Comparison of ENCODE assay signal across 22 cellular contexts in the genomic region with DNA sequence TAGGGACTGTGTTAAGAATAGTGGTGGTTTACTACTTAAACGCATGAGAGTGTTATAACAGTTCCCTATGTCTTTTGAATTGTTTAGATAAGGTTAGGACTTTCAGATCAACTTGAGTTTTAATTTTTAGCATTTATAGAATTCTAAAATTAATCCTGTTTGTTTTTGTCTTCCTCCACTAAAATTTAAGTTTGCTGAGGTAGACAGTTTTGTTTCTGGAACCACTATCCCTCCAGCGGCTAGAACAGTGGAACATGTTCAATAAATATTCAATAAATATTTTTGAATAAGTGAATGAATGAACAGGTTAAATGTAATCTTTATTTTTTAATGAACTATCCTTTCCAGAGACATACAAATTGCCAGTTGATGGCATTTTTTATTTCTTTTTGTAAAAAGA. TPM values are rescaled to one million over a fixed set of nuclear protein-coding genes. Genes with fewer than 3 reads are reported as not detected.
DNase-seq lines count a peak whose midpoint lies in the region; ATAC-seq, FAIRE-seq and TF ChIP-seq lines count a peak whose summit lies in the region.
"Had no signal": no experiment of that assay in that cellular context is flagged by ENCODE, and none has a peak within 500 bp of the region (broad histone marks: within the 10 kb centered on the region; RNA-seq: fewer than 3 reads in every experiment).

No MANE protein-coding gene starts in this region.

- FAIRE-seq in small intestine (lab: Jason Lieb, UNC): no peak
- FAIRE-seq in kidney (lab: Jason Lieb, UNC): no peak
- FAIRE-seq: A204.1, GM19239, H1 had no signal

- H3K56ac ChIP-seq in IMR-90 (ENCODE audit: extremely low read depth, insufficient read depth, low read length): no peak overlapping the region

- H4K8ac ChIP-seq in IMR-90 (ENCODE audit: low read depth in 2 of 2, low read length in 2 of 2): no peak overlapping the region

- TF ChIP-seq POLR2A in IMR-90 (IDR thresholded peaks at IDR 0.05; ENCODE audit: low read depth, low read length): no peak

- H3K9ac ChIP-seq in BLaER1 treated with 17β-estradiol and CSF1 and Interleukin-3, amounts not matched to agents 10 nM and 100 nM: peak overlapping the region in 6 of 11 experiments; percentile 42 to 88 (median 85); a peak in 13 of 22 replicates
- no peak overlapping the region for H3K9ac ChIP-seq in IMR-90 (ENCODE audit: low read depth, low read length)
- no peak overlapping the region for H3K9ac ChIP-seq in kidney (ENCODE audit: low read length in 2 of 2)

- H3K4me1 ChIP-seq in BLaER1 treated with 17β-estradiol and CSF1 and Interleukin-3, amounts not matched to agents 10 nM and 100 nM: peaks cover 76 to 97% (median 82%) of the 10 kb centered on the region in 10 experiments
- peaks cover 15% of the 10 kb centered on the region for H3K4me1 ChIP-seq in IMR-90 (ENCODE audit: control insufficient read depth, insufficient read depth, low read length)
- peaks cover 0 to 8% of the 10 kb centered on the region in 2 donors for H3K4me1 ChIP-seq in small intestine (ENCODE audit: control insufficient read depth in 2 of 2, insufficient read depth in 1 of 2, low read depth in 1 of 2, low read length in 1 of 2)
- H3K4me1 ChIP-seq in kidney (ENCODE audit: control insufficient read depth in 1 of 2, insufficient read depth in 1 of 2, low read depth in 1 of 2, low read length in 2 of 2): peaks cover 7 to 36% of the 10 kb centered on the region in 2 donors
- H3K4me1 ChIP-seq: BE2C had no signal

- DNase-seq in IMR-90 (no peak), small intestine (no peak), nucleus accumbens (lab: John Stamatoyannopoulos, UW) (no peak), kidney (no peak)
- DNase-seq in activated CD8-positive, alpha-beta memory T cell treated with anti-CD3 and anti-CD28 coated beads, Interleukin-2, amount 10 ng/mL, durations not matched to agents 7 days and 5 days: no peak
- DNase-seq: ACHN; BE2C; CD4-positive, alpha-beta memory T cell; DMS153; DMS79; GF-D8; KG1 had no signal

- BruUV-seq in IMR-90 (replicated peaks; lab: Mats Ljungman, UMichigan): no TSS peak

- no peak overlapping the region for H2BK20ac ChIP-seq in IMR-90 (ENCODE audit: low read depth, low read length)

- H3K9me3 Mint-ChIP-seq in activated CD8-positive, alpha-beta memory T cell treated with anti-CD3 and anti-CD28 coated beads, Interleukin-2, amount 10 ng/mL, durations not matched to agents 7 days and 5 days (ENCODE audit: low read depth): no peaks in the 10 kb centered on the region
- H3K9me3 Mint-ChIP-seq: IgD-negative memory B cell had no signal

- H3K9me1 ChIP-seq in IMR-90 (ENCODE audit: insufficient read depth, low read length): peaks cover 13% of the 10 kb centered on the region

- 0 out of 3 replicates have a peak overlapping the region, but pooled peaks have one; percentile 19 for H2BK15ac ChIP-seq in IMR-90 (ENCODE audit: low read depth, low read length)

- peak overlapping the region in 7 of 10 experiments; percentile 33 to 69 (median 65); a peak in 9 of 20 replicates for H3K4me3 ChIP-seq in BLaER1 treated with 17β-estradiol and CSF1 and Interleukin-3, amounts not matched to agents 10 nM and 100 nM
- H3K4me3 ChIP-seq in IMR-90 (ENCODE audit: insufficient read depth, low read depth, low read length) (no peak overlapping the region), small intestine (ENCODE audit: low read depth in 1 of 2, low read length in 2 of 2) (no peak overlapping the region), kidney (ENCODE audit: low read length in 2 of 2) (no peak overlapping the region)
- H3K4me3 ChIP-seq: HAP-1 had no signal

- peak overlapping the region; percentile 52; the same call in 1 of the 2 replicates for H3K23ac ChIP-seq in IMR-90 (ENCODE audit: low read depth, low read length)

- peak overlapping the region; percentile 23; the same call in 1 of the 2 replicates for H4K5ac ChIP-seq in IMR-90 (ENCODE audit: low read depth, low read length)

- H3K27me3 Mint-ChIP-seq in activated CD8-positive, alpha-beta memory T cell treated with anti-CD3 and anti-CD28 coated beads, Interleukin-2, amount 10 ng/mL, durations not matched to agents 7 days and 5 days: peaks cover 39% of the 10 kb centered on the region

- no peak overlapping the region for H4K91ac ChIP-seq in IMR-90 (ENCODE audit: insufficient read depth, low read depth, low read length)

- H3K27me3 ChIP-seq in BLaER1 treated with 17β-estradiol and CSF1 and Interleukin-3, amounts not matched to agents 10 nM and 100 nM: no peaks in the 10 kb centered on the region
- no peaks in the 10 kb centered on the region for H3K27me3 ChIP-seq in IMR-90 (ENCODE audit: control insufficient read depth, insufficient read depth, low read length)
- H3K27me3 ChIP-seq in layer of hippocampus (ENCODE audit: control insufficient read depth, insufficient read depth, low read length): no peaks in the 10 kb centered on the region
- no peaks in the 10 kb centered on the region for H3K27me3 ChIP-seq in small intestine (ENCODE audit: control insufficient read depth in 2 of 2, insufficient read depth in 2 of 2, low read length in 2 of 2)
- H3K27me3 ChIP-seq: BE2C had no signal

- H3K18ac ChIP-seq in IMR-90 (ENCODE audit: low read depth, low read length): no peak overlapping the region

- H4K20me1 ChIP-seq in BLaER1 treated with 17β-estradiol and CSF1 and Interleukin-3, amounts not matched to agents 10 nM and 100 nM: no peaks in the 10 kb centered on the region
- peaks cover 3% of the 10 kb centered on the region; the same call in 1 of the 2 replicates for H4K20me1 ChIP-seq in IMR-90 (ENCODE audit: insufficient read depth, low read length)

- H3K36me3 ChIP-seq in BLaER1 treated with 17β-estradiol and CSF1 and Interleukin-3, amounts not matched to agents 10 nM and 100 nM: peaks cover 0 to 32% (median 27%) of the 10 kb centered on the region in 11 experiments; a peak in 11 of 22 replicates
- H3K36me3 ChIP-seq in IMR-90 (ENCODE audit: control insufficient read depth, insufficient read depth, low read length): no peaks in the 10 kb centered on the region
- H3K36me3 ChIP-seq in small intestine (ENCODE audit: control insufficient read depth in 2 of 2, insufficient read depth in 2 of 2, low read length in 2 of 2): no peaks in the 10 kb centered on the region
- no peaks in the 10 kb centered on the region for H3K36me3 ChIP-seq in kidney (ENCODE audit: control insufficient read depth in 1 of 2, insufficient read depth in 2 of 2, low read length in 2 of 2)
- H3K36me3 ChIP-seq: BE2C, HAP-1 had no signal

- H2AFZ ChIP-seq in IMR-90 (replicated peaks; ENCODE audit: low read length, poor library complexity): no peak overlapping the region

- POLR2A ChIA-PET in IMR-90 (lab: Charles Lee; ENCODE audit: unreplicated experiment): no interaction called here

- no peak overlapping the region for H2AK5ac ChIP-seq in IMR-90 (ENCODE audit: low read depth, low read length)

- no peak for TF ChIP-seq CTCF in IMR-90 (conservative IDR thresholded peaks at IDR 0.05; ENCODE audit: low read depth, low read length)
- no peak for TF ChIP-seq CTCF in kidney (IDR thresholded peaks at IDR 0.05; ENCODE audit: borderline replicate concordance, extremely low read depth, insufficient read depth)

- H2AK9ac ChIP-seq in IMR-90 (replicated peaks; ENCODE audit: low read depth, low read length, poor library complexity): no peak overlapping the region

- peak overlapping the region; percentile 79 to 95 (median 88); a peak in 21 of 22 replicates for H3K4me2 ChIP-seq in BLaER1 treated with 17β-estradiol and CSF1 and Interleukin-3, amounts not matched to agents 10 nM and 100 nM
- no peak overlapping the region for H3K4me2 ChIP-seq in IMR-90 (ENCODE audit: low read depth, low read length)

- peaks cover 2% of the 10 kb centered on the region for H3K36me3 Mint-ChIP-seq in activated CD8-positive, alpha-beta memory T cell treated with anti-CD3 and anti-CD28 coated beads, Interleukin-2, amount 10 ng/mL, durations not matched to agents 7 days and 5 days
- H3K36me3 Mint-ChIP-seq: CD4-positive, alpha-beta memory T cell had no signal

- peak overlapping the region; percentile 32; the same call in 1 of the 2 replicates for H2BK120ac ChIP-seq in IMR-90 (ENCODE audit: low read depth, low read length)

- H3K4me3 Mint-ChIP-seq in activated CD8-positive, alpha-beta memory T cell treated with anti-CD3 and anti-CD28 coated beads, Interleukin-2, amount 10 ng/mL, durations not matched to agents 7 days and 5 days: no peak overlapping the region
- H3K4me3 Mint-ChIP-seq: CD14-positive monocyte; CD4-positive, alpha-beta memory T cell; IgD-negative memory B cell had no signal

- CTCF ChIA-PET in IMR-90 (lab: Yijun Ruan, JAX): no interaction called here
- CTCF ChIA-PET in activated CD8-positive, alpha-beta memory T cell treated with anti-CD3 and anti-CD28 coated beads, Interleukin-2, amount 10 ng/mL, durations not matched to agents 7 days and 5 days (lab: Charles Lee): no interaction called here

- H3K14ac ChIP-seq in IMR-90 (replicated peaks; ENCODE audit: low read depth, low read length): no peak overlapping the region

- 0 out of 2 replicates have a peak overlapping the region, but pooled peaks have one; percentile 33 for H3K4ac ChIP-seq in IMR-90 (ENCODE audit: low read depth, low read length)

- H3K9me3 ChIP-seq in BLaER1 treated with 17β-estradiol and CSF1 and Interleukin-3, amounts not matched to agents 10 nM and 100 nM (replicated peaks in 1 of 11): no peaks in the 10 kb centered on the region
- no peaks in the 10 kb centered on the region for H3K9me3 ChIP-seq in IMR-90 (ENCODE audit: control insufficient read depth, insufficient read depth, low read length)
- H3K9me3 ChIP-seq in small intestine (ENCODE audit: control insufficient read depth, low read depth): no peaks in the 10 kb centered on the region
- H3K9me3 ChIP-seq in kidney (ENCODE audit: control insufficient read depth in 1 of 2, low read length in 2 of 2): no peaks in the 10 kb centered on the region
- H3K9me3 ChIP-seq: BE2C, HAP-1 had no signal

- no peak overlapping the region for H2BK5ac ChIP-seq in IMR-90 (ENCODE audit: low read depth, low read length, poor library complexity, severe bottlenecking)

- H3K27ac ChIP-seq in BLaER1 treated with 17β-estradiol and CSF1 and Interleukin-3, amounts not matched to agents 10 nM and 100 nM: peak overlapping the region in 9 of 11 experiments; percentile 80 to 96 (median 90); a peak in 16 of 22 replicates
- no peak overlapping the region for H3K27ac ChIP-seq in IMR-90 (ENCODE audit: insufficient read depth, low read length)
- H3K27ac ChIP-seq in cingulate gyrus (ENCODE audit: low read depth, low read length): peak overlapping the region; percentile 55
- peak overlapping the region; percentile 21 for H3K27ac ChIP-seq in layer of hippocampus (ENCODE audit: low read depth, low read length)
- H3K27ac ChIP-seq in small intestine (ENCODE audit: low read depth in 1 of 2, low read length in 1 of 2): no peak overlapping the region
- H3K27ac ChIP-seq in kidney (ENCODE audit: low read depth in 2 of 2, low read length in 2 of 2): no peak overlapping the region
- H3K27ac ChIP-seq: HL-60 had no signal

- H3K27ac Mint-ChIP-seq in activated CD8-positive, alpha-beta memory T cell treated with anti-CD3 and anti-CD28 coated beads, Interleukin-2, amount 10 ng/mL, durations not matched to agents 7 days and 5 days: no peak overlapping the region
- H3K27ac Mint-ChIP-seq: CD14-positive monocyte; CD4-positive, alpha-beta memory T cell; IgD-negative memory B cell had no signal

- no peak for TF ChIP-seq RAD21 in IMR-90 (IDR thresholded peaks at IDR 0.05; ENCODE audit: low read length)

- peaks cover 2% of the 10 kb centered on the region for H3K4me1 Mint-ChIP-seq in activated CD8-positive, alpha-beta memory T cell treated with anti-CD3 and anti-CD28 coated beads, Interleukin-2, amount 10 ng/mL, durations not matched to agents 7 days and 5 days

- H3K79me1 ChIP-seq in IMR-90 (ENCODE audit: low read depth in 1 of 2, low read length in 2 of 2): peaks cover 24 to 46% of the 10 kb centered on the region in 2 experiments

- ATAC-seq in IMR-90 (ENCODE audit: low read depth): no peak
- ATAC-seq in activated CD8-positive, alpha-beta memory T cell treated with anti-CD3 and anti-CD28 coated beads, Interleukin-2, amount 10 ng/mL, durations not matched to agents 7 days and 5 days: no peak

- intact Hi-C loops in IMR-90 (cut with micrococcal nuclease): loop anchor here (5.0 kb wide), 1 partner anchor 87 kb away; no protein-coding TSS in a partner anchor
- intact Hi-C loops in kidney (cut with DNase I): no loop called here

- dilution Hi-C loops in IMR-90 (cut with HindIII; ENCODE audit: low sequenced_read_pairs, unreplicated experiment): no loop called here

- WGBS in IMR-90 (ENCODE audit: extremely low coverage in 2 of 2, insufficient read length in 1 of 2), 2 experiments: no CpG with 5 or more reads among the region's 2 CpGs
- 52 to 92% (median 66%) methylated on average over 2 of the region's 2 CpGs for WGBS in small intestine, 3 donors

- in situ Hi-C loops in IMR-90 (cut with MboI; ENCODE audit: low sequenced_read_pairs): no loop called here

RNA-seq across cellular contexts. Expression of a gene that starts 58.4 kb away (rescaled TPM):
- total RNA-seq in IMR-90 (2012; rRNA removed) (8.9 and 12.0 TPM in 2 replicates), kidney (38.0 TPM)
- polyA plus RNA-seq in IMR-90 (2012; rRNA removed) (2.8 and 3.4 TPM in 2 replicates), small intestine (1 to 10 TPM; 3.5 to 7.2 (median 6.3) TPM), kidney (ENCODE audit: insufficient read depth, low read depth, low replicate concordance) (3.6 TPM)
- polyA plus RNA-seq in IMR-90 (2012; cell fraction: cytosol; rRNA removed): 1.5 and 1.9 TPM in 2 replicates
- polyA plus RNA-seq in IMR-90 (2012; cell fraction: nucleus; rRNA removed; ENCODE audit: low replicate concordance): 1.5 and 12.0 TPM in 2 replicates
- under 1 TPM; 0.55 to 0.91 TPM for total RNA-seq in activated CD8-positive, alpha-beta memory T cell treated with anti-CD3 and anti-CD28 coated beads, Interleukin-2, amount 10 ng/mL, durations not matched to agents 7 days and 5 days
- polyA plus RNA-seq: CD4-positive, alpha-beta memory T cell had no signal

Comparison
In these comparisons a context has a peak if more than half of its experiments do, and no peak if none do; other contexts are left out.
1. H3K27ac ChIP-seq: peak in BLaER1 treated with 17β-estradiol and CSF1 and Interleukin-3, amounts not matched to agents 10 nM and 100 nM (9 of 11), cingulate gyrus (single experiment) and layer of hippocampus (single experiment); none in IMR-90 (single experiment), small intestine (0 of 2) and kidney (0 of 2).
2. H3K4me3 ChIP-seq: peak in BLaER1 treated with 17β-estradiol and CSF1 and Interleukin-3, amounts not matched to agents 10 nM and 100 nM (7 of 10); none in IMR-90 (single experiment), small intestine (0 of 2) and kidney (0 of 2).
3. H3K9ac ChIP-seq: peak in BLaER1 treated with 17β-estradiol and CSF1 and Interleukin-3, amounts not matched to agents 10 nM and 100 nM (6 of 11); none in IMR-90 (single experiment) and kidney (0 of 2).